17 cellular contexts compared by ENCODE assay signal in genomic region chr20:31769681-31770080, GRCh38. TPM values are rescaled to one million over a fixed set of nuclear protein-coding genes. Genes with fewer than 3 reads are reported as not detected.
DNase-seq lines count a peak whose midpoint lies in the region; ATAC-seq and TF ChIP-seq lines count a peak whose summit lies in the region.
"Had no signal": no experiment of that assay in that cellular context is flagged by ENCODE, and none has a peak within 500 bp of the region (broad histone marks: within the 10 kb centered on the region; RNA-seq: fewer than 3 reads in every experiment).

No MANE protein-coding gene starts in this region.

- POLR2A ChIA-PET in WTC11 (lab: Charles Lee) = no interaction called here

- peaks cover 8% of the 10 kb centered on the region for H3K4me1 Mint-ChIP-seq in T-helper 1 cell treated with Interleukin-12 subunit alpha and Interleukin-12 subunit beta and Interleukin-4 antibody, amounts not matched to agents 30 μg/mL and 1 μg/mL, for 36 hours (ENCODE audit: low read depth)
- no peaks in the 10 kb centered on the region for H3K4me1 Mint-ChIP-seq in WTC11
- peaks cover 13 to 18% of the 10 kb centered on the region in 2 donors for H3K4me1 Mint-ChIP-seq in immature natural killer cell

- peaks cover 16% of the 10 kb centered on the region for H3K4me1 ChIP-seq in skeletal muscle satellite cell (ENCODE audit: control insufficient read depth, insufficient read depth, low read length)
- H3K4me1 ChIP-seq: BLaER1 had no signal

- TF ChIP-seq CTCF in WTC11 (IDR thresholded peaks at IDR 0.05) = no peak

- CTCF ChIA-PET in WTC11 (lab: Charles Lee) = no interaction called here

- peaks cover 34% of the 10 kb centered on the region for H3K36me3 ChIP-seq in skeletal muscle satellite cell (ENCODE audit: insufficient read depth, low read length)

- no peak overlapping the region for H3K4me3 Mint-ChIP-seq in T-helper 1 cell treated with Interleukin-12 subunit alpha and Interleukin-12 subunit beta and Interleukin-4 antibody, amounts not matched to agents 30 μg/mL and 1 μg/mL, for 36 hours
- H3K4me3 Mint-ChIP-seq in WTC11 (no peak overlapping the region), immature natural killer cell (peak overlapping the region in 4 of 5 donors; percentile 40 to 81 (median 52))

- no peaks in the 10 kb centered on the region for H3K27me3 Mint-ChIP-seq in T-helper 1 cell treated with Interleukin-12 subunit alpha and Interleukin-12 subunit beta and Interleukin-4 antibody, amounts not matched to agents 30 μg/mL and 1 μg/mL, for 36 hours (ENCODE audit: low read depth)
- no peaks in the 10 kb centered on the region for H3K27me3 Mint-ChIP-seq in WTC11 (ENCODE audit: low read depth)
- peaks cover 0 to 2% (median 2%) of the 10 kb centered on the region in 3 donors for H3K27me3 Mint-ChIP-seq in immature natural killer cell (ENCODE audit: low read depth in 3 of 3)

- H3K36me3 Mint-ChIP-seq in T-helper 1 cell treated with Interleukin-12 subunit alpha and Interleukin-12 subunit beta and Interleukin-4 antibody, amounts not matched to agents 30 μg/mL and 1 μg/mL, for 36 hours (ENCODE audit: low read depth) = peaks cover 42% of the 10 kb centered on the region
- H3K36me3 Mint-ChIP-seq in WTC11 (peaks cover 73% of the 10 kb centered on the region), immature natural killer cell (peaks cover 0 to 8% (median 0%) of the 10 kb centered on the region in 3 donors)

- no peaks in the 10 kb centered on the region for H3K9me3 Mint-ChIP-seq in T-helper 1 cell treated with Interleukin-12 subunit alpha and Interleukin-12 subunit beta and Interleukin-4 antibody, amounts not matched to agents 30 μg/mL and 1 μg/mL, for 36 hours
- H3K9me3 Mint-ChIP-seq in WTC11 (no peaks in the 10 kb centered on the region), immature natural killer cell (no peaks in the 10 kb centered on the region)

- H3K9me3 ChIP-seq in skeletal muscle satellite cell (replicated peaks; ENCODE audit: low read length) = no peaks in the 10 kb centered on the region
- H3K9me3 ChIP-seq: BLaER1, MG63 had no signal

- ATAC-seq in WTC11 (no peak), HG03565 (IDR thresholded peaks at IDR 0.05; ENCODE audit: unreplicated experiment) (no peak)

- H3K4me2 ChIP-seq in skeletal muscle satellite cell (ENCODE audit: low read length) = peak overlapping the region; percentile 67
- H3K4me2 ChIP-seq: BLaER1 had no signal

- no peaks in the 10 kb centered on the region for H3K27me3 ChIP-seq in skeletal muscle satellite cell (ENCODE audit: control insufficient read depth, insufficient read depth, low read length)
- H3K27me3 ChIP-seq: BLaER1, MG63 had no signal

- DNase-seq in T-helper 1 cell (no peak), WTC11 (ENCODE audit: low spot score) (no peak), immature natural killer cell (no peak), NCI-H2227 (lab: John Stamatoyannopoulos, UW; ENCODE audit: unreplicated experiment) (no peak), NCI-H1092 treated with DMSO at 0.1 percent for 48 hours (lab: John Stamatoyannopoulos, UW) (no peak)
- DNase-seq: 8988T, EL, MG63, NCI-H1105 treated with DMSO at 0.1 percent for 48 hours, NCI-H1694 treated with DMSO at 0.1 percent for 48 hours, NCI-H526 treated with DMSO at 0.1 percent for 48 hours, OCI-M1, SHP77 treated with DMSO at 0.1 percent for 48 hours had no signal

- peak overlapping the region; percentile 57 for H3K9ac ChIP-seq in skeletal muscle satellite cell (ENCODE audit: low read depth, low read length)
- H3K9ac ChIP-seq: BLaER1 had no signal

- peak overlapping the region; percentile 62 for H3K27ac Mint-ChIP-seq in T-helper 1 cell treated with Interleukin-12 subunit alpha and Interleukin-12 subunit beta and Interleukin-4 antibody, amounts not matched to agents 30 μg/mL and 1 μg/mL, for 36 hours
- H3K27ac Mint-ChIP-seq in WTC11 (0 out of 2 replicates have a peak overlapping the region, but pooled peaks have one; percentile 12), immature natural killer cell (peak overlapping the region in 2 of 6 donors; percentile 28 to 55)

- no peak overlapping the region for H3K4me3 ChIP-seq in skeletal muscle satellite cell (ENCODE audit: low read length)
- H3K4me3 ChIP-seq: BLaER1, MG63 had no signal

TF ChIP-seq in WTC11, 78 proteins besides CTCF, POLR2A, EP300 and RAD21:
- no peak for TF ChIP-seq ZNF121 (CRISPR knock-in tag; IDR thresholded peaks at IDR 0.05)
- TF ChIP-seq E2F5 (CRISPR knock-in tag; IDR thresholded peaks at IDR 0.05) = no peak

RNA-seq across cellular contexts. Expression of gene TPX2, which starts 30.6 kb away (rescaled TPM):
- total RNA-seq in WTC11 (2021) = 113 to 123 TPM (median 115 TPM) in 3 replicates
- polyA plus RNA-seq in immature natural killer cell = 1 to 10 TPM; 1.2 to 3.0 (median 1.8) TPM
- total RNA-seq in skeletal muscle satellite cell (2012; rRNA removed) = 45.4 and 60.7 TPM in 2 replicates

RNA-seq across cellular contexts. Expression of gene BCL2L1, which starts 47.0 kb away (rescaled TPM):
- total RNA-seq in WTC11 (2021) = 52.9 to 62.0 TPM (median 53.9 TPM) in 3 replicates
- polyA plus RNA-seq in immature natural killer cell = 10 to 100 TPM; 30.9 to 60.4 (median 39.3) TPM
- 158 and 187 TPM in 2 replicates for total RNA-seq in skeletal muscle satellite cell (2012; rRNA removed)

RNA-seq across cellular contexts. Expression of gene MYLK2, which starts 49.5 kb away (rescaled TPM):
- total RNA-seq in WTC11 (2021) = 0.11 to 0.28 TPM in 2 of 3 replicates, not detected in the other
- polyA plus RNA-seq in immature natural killer cell = not detected
- 0.22 and 0.25 TPM in 2 replicates for total RNA-seq in skeletal muscle satellite cell (2012; rRNA removed)

Comparison
In these comparisons a context has a peak if more than half of its experiments do, and no peak if none do; other contexts are left out.
1. H3K4me3 Mint-ChIP-seq: peak in immature natural killer cell (4 of 5); none in T-helper 1 cell treated with Interleukin-12 subunit alpha and Interleukin-12 subunit beta and Interleukin-4 antibody, amounts not matched to agents 30 μg/mL and 1 μg/mL, for 36 hours (single experiment) and WTC11 (single experiment).